In genomic region chr15:60374628-60375081, GRCh38 we compare ENCODE assay signal across 8 cellular contexts. TPM values are rescaled to one million over a fixed set of nuclear protein-coding genes. Genes with fewer than 3 reads are reported as not detected.
DNase-seq lines count a peak whose midpoint lies in the region; ATAC-seq and TF ChIP-seq lines count a peak whose summit lies in the region.

No MANE protein-coding gene starts in this region.

- H3K27ac ChIP-seq in liver (ENCODE audit: low read depth in 1 of 2, low read length in 2 of 2), result no peak overlapping the region
- H3K27ac ChIP-seq in vagina, result peak overlapping the region; percentile 85

- 82% methylated on average over 7 of the region's 7 CpGs for WGBS in liver

- H3K9me3 ChIP-seq in liver (ENCODE audit: control insufficient read depth in 4 of 4, low read length in 3 of 4) (no peaks in the 10 kb centered on the region), vagina (no peaks in the 10 kb centered on the region)

- H3K9ac ChIP-seq in liver (ENCODE audit: low read depth in 1 of 2, low read length in 2 of 2), result no peak overlapping the region

- H3K36me3 ChIP-seq in liver (ENCODE audit: control insufficient read depth in 4 of 4, insufficient read depth in 3 of 4, low read depth in 1 of 4, low read length in 3 of 4) (peaks cover 0 to 7% (median 1%) of the 10 kb centered on the region in 4 donors), vagina (peaks cover 0 to 38% of the 10 kb centered on the region in 2 donors)

- no peak overlapping the region for H3K4me3 ChIP-seq in liver (ENCODE audit: low read depth in 1 of 3, low read length in 3 of 3)
- no peak overlapping the region for H3K4me3 ChIP-seq in vagina

- no peak for TF ChIP-seq RAD21 in liver (IDR thresholded peaks at IDR 0.05)

- TF ChIP-seq CTCF in liver (IDR thresholded peaks at IDR 0.05; ENCODE audit: low read depth, low read length, missing input control) (no peak), vagina (IDR thresholded peaks at IDR 0.05) (no peak)

- peaks cover 0 to 3% (median 0%) of the 10 kb centered on the region in 4 donors for H3K4me1 ChIP-seq in liver (ENCODE audit: control insufficient read depth in 4 of 4, insufficient read depth in 4 of 4, low read length in 3 of 4)
- H3K4me1 ChIP-seq in vagina, result peaks cover 99% of the 10 kb centered on the region

- DNase-seq in DMS153 (lab: John Stamatoyannopoulos, UW) (peak; percentile 87), NCI-H187 treated with DMSO at 0.1 percent for 48 hours (lab: John Stamatoyannopoulos, UW) (peak; percentile 47), brain pericyte (ENCODE audit: low read depth, low spot score) (peak; percentile 94), vagina (ENCODE audit: extremely low spot score in 2 of 2) (peak in 1 of 2 donors; percentile 94)
- DNase-seq in stimulated activated CD4-positive, alpha-beta T cell treated with anti-CD3 and anti-CD28 coated beads, Interleukin-4, amount 100 ng/mL, for 4 hours, result no peak

- intact Hi-C loops in vagina (cut with DNase I), result no loop called here

- no peak for TF ChIP-seq POLR2A in vagina (IDR thresholded peaks at IDR 0.05)

- no peaks in the 10 kb centered on the region for H3K27me3 ChIP-seq in liver (ENCODE audit: control insufficient read depth in 4 of 4, insufficient read depth in 4 of 4, low read length in 3 of 4)
- H3K27me3 ChIP-seq in vagina, result no peaks in the 10 kb centered on the region

- ATAC-seq in HG03469 (IDR thresholded peaks at IDR 0.05; ENCODE audit: unreplicated experiment) (no peak), HG02884 (IDR thresholded peaks at IDR 0.05; ENCODE audit: unreplicated experiment) (no peak)

TF ChIP-seq in liver, 16 proteins besides CTCF, POLR2A, EP300 and RAD21:
- no peak for TF ChIP-seq SP1 (IDR thresholded peaks at IDR 0.05)
- TF ChIP-seq FOXA1 (IDR thresholded peaks at IDR 0.05), result no peak
- TF ChIP-seq GABPA (IDR thresholded peaks at IDR 0.05 in 1 of 2, conservative IDR thresholded peaks at IDR 0.05 in 1 of 2), result no peak
- TF ChIP-seq, protein P1, sequence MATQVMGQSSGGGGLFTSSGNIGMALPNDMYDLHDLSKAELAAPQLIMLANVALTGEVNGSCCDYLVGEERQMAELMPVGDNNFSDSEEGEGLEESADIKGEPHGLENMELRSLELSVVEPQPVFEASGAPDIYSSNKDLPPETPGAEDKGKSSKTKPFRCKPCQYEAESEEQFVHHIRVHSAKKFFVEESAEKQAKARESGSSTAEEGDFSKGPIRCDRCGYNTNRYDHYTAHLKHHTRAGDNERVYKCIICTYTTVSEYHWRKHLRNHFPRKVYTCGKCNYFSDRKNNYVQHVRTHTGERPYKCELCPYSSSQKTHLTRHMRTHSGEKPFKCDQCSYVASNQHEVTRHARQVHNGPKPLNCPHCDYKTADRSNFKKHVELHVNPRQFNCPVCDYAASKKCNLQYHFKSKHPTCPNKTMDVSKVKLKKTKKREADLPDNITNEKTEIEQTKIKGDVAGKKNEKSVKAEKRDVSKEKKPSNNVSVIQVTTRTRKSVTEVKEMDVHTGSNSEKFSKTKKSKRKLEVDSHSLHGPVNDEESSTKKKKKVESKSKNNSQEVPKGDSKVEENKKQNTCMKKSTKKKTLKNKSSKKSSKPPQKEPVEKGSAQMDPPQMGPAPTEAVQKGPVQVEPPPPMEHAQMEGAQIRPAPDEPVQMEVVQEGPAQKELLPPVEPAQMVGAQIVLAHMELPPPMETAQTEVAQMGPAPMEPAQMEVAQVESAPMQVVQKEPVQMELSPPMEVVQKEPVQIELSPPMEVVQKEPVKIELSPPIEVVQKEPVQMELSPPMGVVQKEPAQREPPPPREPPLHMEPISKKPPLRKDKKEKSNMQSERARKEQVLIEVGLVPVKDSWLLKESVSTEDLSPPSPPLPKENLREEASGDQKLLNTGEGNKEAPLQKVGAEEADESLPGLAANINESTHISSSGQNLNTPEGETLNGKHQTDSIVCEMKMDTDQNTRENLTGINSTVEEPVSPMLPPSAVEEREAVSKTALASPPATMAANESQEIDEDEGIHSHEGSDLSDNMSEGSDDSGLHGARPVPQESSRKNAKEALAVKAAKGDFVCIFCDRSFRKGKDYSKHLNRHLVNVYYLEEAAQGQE (IDR thresholded peaks at IDR 0.05), result no peak
- TF ChIP-seq HNF4G (IDR thresholded peaks at IDR 0.05), result no peak
- TF ChIP-seq FOXA2 (IDR thresholded peaks at IDR 0.05), result peak; percentile 56
- no peak for TF ChIP-seq EGR1 (IDR thresholded peaks at IDR 0.05; ENCODE audit: low read depth in 2 of 2)
- no peak for TF ChIP-seq TAF1 (conservative IDR thresholded peaks at IDR 0.05)

RNA-seq across cellular contexts. Expression of gene ANXA2, which starts 23.1 kb away (rescaled TPM):
- total RNA-seq in liver (100 to 1,000 TPM in 1 of 2 donors, 10 to 100 TPM in 1; 88.4 to 138 TPM), vagina (1,230 TPM)
- 100 to 1,000 TPM in 1 of 2 donors, 10 to 100 TPM in 1; 62.7 to 125 TPM for polyA plus RNA-seq in liver

Comparison
In these comparisons a context has a peak if more than half of its experiments do, and no peak if none do; other contexts are left out.
1. DNase-seq: peak in DMS153 (single experiment), NCI-H187 treated with DMSO at 0.1 percent for 48 hours (single experiment) and brain pericyte (single experiment); none in stimulated activated CD4-positive, alpha-beta T cell treated with anti-CD3 and anti-CD28 coated beads, Interleukin-4, amount 100 ng/mL, for 4 hours (0 of 2).